Comparison of ENCODE assay signal across 8 cellular contexts in the genomic region with DNA sequence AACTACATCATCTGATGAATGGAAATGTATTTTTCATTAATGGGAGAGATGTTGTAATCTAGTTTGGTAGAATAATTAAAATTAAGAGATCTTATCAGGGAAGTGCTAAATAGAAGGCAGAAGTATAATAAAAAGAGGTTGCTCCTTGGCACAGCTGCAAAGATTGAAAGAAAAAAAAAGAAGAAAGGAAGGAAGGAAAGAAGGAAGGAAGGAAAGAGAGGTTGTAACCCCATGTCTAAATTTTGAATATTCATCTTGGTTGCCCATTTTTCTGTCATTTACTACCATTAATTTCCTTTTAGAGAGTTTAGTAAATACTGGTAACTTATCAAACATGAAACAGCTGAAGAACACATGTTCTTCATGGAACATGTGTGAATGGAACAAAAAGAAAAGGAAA. TPM values are rescaled to one million over a fixed set of nuclear protein-coding genes. Genes with fewer than 3 reads are reported as not detected.
DNase-seq lines count a peak whose midpoint lies in the region; ATAC-seq and TF ChIP-seq lines count a peak whose summit lies in the region.

No MANE protein-coding gene starts in this region.

- H3K4me1 Mint-ChIP-seq in IgD-negative memory B cell: peaks cover 33 to 40% (median 39%) of the 10 kb centered on the region in 3 donors
- H3K4me1 Mint-ChIP-seq in naive thymus-derived CD4-positive, alpha-beta T cell: peaks cover 19 to 45% (median 36%) of the 10 kb centered on the region in 7 donors

- H3K36me3 Mint-ChIP-seq in IgD-negative memory B cell: no peaks in the 10 kb centered on the region
- H3K36me3 Mint-ChIP-seq in naive thymus-derived CD4-positive, alpha-beta T cell: peaks cover 0 to 12% (median 0%) of the 10 kb centered on the region in 5 donors

- no peak for DNase-seq in AG09309 (ENCODE audit: low read depth)
- DNase-seq in breast epithelium (ENCODE audit: low spot score in 2 of 2): no peak
- DNase-seq in naive thymus-derived CD4-positive, alpha-beta T cell: no peak
- no peak for DNase-seq in NCI-H2196 (lab: John Stamatoyannopoulos, UW; ENCODE audit: unreplicated experiment)
- DNase-seq in GM10248 (ENCODE audit: extremely low spot score): no peak
- DNase-seq in cerebellar cortex (ENCODE audit: low spot score): no peak

- TF ChIP-seq POLR2A in breast epithelium (IDR thresholded peaks at IDR 0.05): no peak

- no peaks in the 10 kb centered on the region for H3K27me3 ChIP-seq in breast epithelium
- no peaks in the 10 kb centered on the region for H3K27me3 ChIP-seq in naive thymus-derived CD4-positive, alpha-beta T cell (ENCODE audit: control insufficient read depth in 2 of 2, insufficient read depth in 2 of 2, low read length in 2 of 2)

- no peaks in the 10 kb centered on the region for H3K4me1 ChIP-seq in breast epithelium
- peaks cover 11% of the 10 kb centered on the region in 2 donors for H3K4me1 ChIP-seq in naive thymus-derived CD4-positive, alpha-beta T cell (ENCODE audit: control insufficient read depth in 2 of 2, insufficient read depth in 2 of 2, low read length in 2 of 2)

- H3K27me3 Mint-ChIP-seq in IgD-negative memory B cell: peaks cover 3% of the 10 kb centered on the region
- H3K27me3 Mint-ChIP-seq in naive thymus-derived CD4-positive, alpha-beta T cell: peaks cover 0 to 6% (median 4%) of the 10 kb centered on the region in 5 donors

- ATAC-seq in naive thymus-derived CD4-positive, alpha-beta T cell: no peak
- no peak for ATAC-seq in HG02970 (IDR thresholded peaks at IDR 0.05; ENCODE audit: low FRiP score, unreplicated experiment)

- peak overlapping the region; percentile 85 to 91 for H3K27ac ChIP-seq in breast epithelium
- peak overlapping the region; percentile 90 for H3K27ac ChIP-seq in naive thymus-derived CD4-positive, alpha-beta T cell (ENCODE audit: low read depth, low read length)

- H3K4me3 ChIP-seq in AG09309 (ENCODE audit: control insufficient read depth, low read depth, low read length) (peak overlapping the region; percentile 35), breast epithelium (peak overlapping the region; percentile 50 to 66 (median 62))
- peak overlapping the region; percentile 66 for H3K4me3 ChIP-seq in naive thymus-derived CD4-positive, alpha-beta T cell (ENCODE audit: low read length)

- intact Hi-C loops in breast epithelium (cut with DNase I; ENCODE audit: low total_unique reads): loop anchor here (10.0 kb wide), 1 partner anchor 1921 kb away; no protein-coding TSS in a partner anchor
- intact Hi-C loops in naive thymus-derived CD4-positive, alpha-beta T cell (cut with micrococcal nuclease): loop anchor here (1.0 to 5.0 kb wide), 7 partner anchors 60 to 878 kb away; a partner anchor contains a TSS

- H3K9me3 ChIP-seq in breast epithelium: no peaks in the 10 kb centered on the region
- H3K9me3 ChIP-seq in naive thymus-derived CD4-positive, alpha-beta T cell (ENCODE audit: control insufficient read depth in 2 of 3, low read length in 3 of 3): no peaks in the 10 kb centered on the region

- POLR2A ChIA-PET in naive thymus-derived CD4-positive, alpha-beta T cell (lab: Charles Lee): interaction anchor here (0.6 to 7.5 kb wide), 14 partner anchors 9 to 95 kb away, joined by 3 to 190 read pairs (median 8); a partner anchor contains a TSS
- POLR2A ChIA-PET in GM10248 (lab: Yijun Ruan, JAX): interaction anchor here (1.1 to 2.5 kb wide), 3 partner anchors 11 to 26 kb away, joined by 4 to 25 read pairs (median 5); a partner anchor contains a TSS

- peak overlapping the region; percentile 92 to 97 (median 94) for H3K4me3 Mint-ChIP-seq in IgD-negative memory B cell
- peak overlapping the region; percentile 81 to 98 (median 94) for H3K4me3 Mint-ChIP-seq in naive thymus-derived CD4-positive, alpha-beta T cell

- CTCF ChIA-PET in naive thymus-derived CD4-positive, alpha-beta T cell (lab: Charles Lee): interaction anchor here (1.0 to 17.9 kb wide), 7 partner anchors 10 to 76 kb away, joined by 3 to 434 read pairs (median 13); a partner anchor contains a TSS
- CTCF ChIA-PET in GM10248 (lab: Yijun Ruan, JAX): interaction anchor here (1.0 to 39.3 kb wide), 9 partner anchors 11 to 301 kb away, joined by 3 to 1775 read pairs (median 8); a partner anchor contains a TSS

- H3K36me3 ChIP-seq in breast epithelium: no peaks in the 10 kb centered on the region
- no peaks in the 10 kb centered on the region for H3K36me3 ChIP-seq in naive thymus-derived CD4-positive, alpha-beta T cell (ENCODE audit: control insufficient read depth in 2 of 3, insufficient read depth in 3 of 3, low read length in 3 of 3)

- H3K9me3 Mint-ChIP-seq in IgD-negative memory B cell: peaks cover 0 to 2% (median 0%) of the 10 kb centered on the region in 3 donors
- H3K9me3 Mint-ChIP-seq in naive thymus-derived CD4-positive, alpha-beta T cell: peaks cover 0 to 18% (median 0%) of the 10 kb centered on the region in 11 donors

- peak overlapping the region; percentile 100 for H3K27ac Mint-ChIP-seq in IgD-negative memory B cell
- peak overlapping the region; percentile 95 to 100 (median 99) for H3K27ac Mint-ChIP-seq in naive thymus-derived CD4-positive, alpha-beta T cell

- TF ChIP-seq CTCF in AG09309 (IDR thresholded peaks at IDR 0.05; ENCODE audit: control insufficient read depth, insufficient read depth, low read depth, low read length, missing control alignments): no peak
- no peak for TF ChIP-seq CTCF in breast epithelium (IDR thresholded peaks at IDR 0.05)
- TF ChIP-seq CTCF in GM10248 (IDR thresholded peaks at IDR 0.05; ENCODE audit: control extremely low read depth, extremely low read depth, low read depth, missing control alignments): no peak

RNA-seq across cellular contexts. Expression of a gene that starts 10.5 kb away (rescaled TPM):
- polyA plus RNA-seq in IgD-negative memory B cell: 23.9 TPM
- 100 to 1,000 TPM in 2 of 3 donors, 10 to 100 TPM in 1; 63.5 to 128 (median 103) TPM for total RNA-seq in breast epithelium
- 100 to 1,000 TPM; 107 to 278 (median 268) TPM for total RNA-seq in naive thymus-derived CD4-positive, alpha-beta T cell
- polyA plus RNA-seq in naive thymus-derived CD4-positive, alpha-beta T cell: 10 to 100 TPM; 19.1 to 21.1 TPM

RNA-seq across cellular contexts. Expression of a gene that starts 11.1 kb away (rescaled TPM):
- 8.1 TPM for polyA plus RNA-seq in IgD-negative memory B cell
- 10 to 100 TPM; 17.6 to 31.5 (median 24.9) TPM for total RNA-seq in breast epithelium
- total RNA-seq in naive thymus-derived CD4-positive, alpha-beta T cell: 10 to 100 TPM; 26.8 to 41.9 (median 32.5) TPM
- polyA plus RNA-seq in naive thymus-derived CD4-positive, alpha-beta T cell: 1 to 10 TPM; 2.7 to 4.2 TPM
